ENCODE assay signal across 8 cellular contexts in genomic region chr14:59161571-59162175, GRCh38. TPM values are rescaled to one million over a fixed set of nuclear protein-coding genes. Genes with fewer than 3 reads are reported as not detected.
DNase-seq lines count a peak whose midpoint lies in the region; ATAC-seq and TF ChIP-seq lines count a peak whose summit lies in the region.

No MANE protein-coding gene starts in this region.

- CTCF ChIA-PET in activated CD4-positive, alpha-beta T cell treated with anti-CD3 and anti-CD28 coated beads for 36 hours (lab: Charles Lee) = interaction anchor here (0.6 to 1.3 kb wide), 4 partner anchors 25 to 282 kb away, joined by 3 to 4 read pairs (median 3); no protein-coding TSS in a partner anchor

- H3K4me1 Mint-ChIP-seq in activated CD4-positive, alpha-beta T cell treated with anti-CD3 and anti-CD28 coated beads for 36 hours = peaks cover 10% of the 10 kb centered on the region
- peaks cover 2% of the 10 kb centered on the region for H3K4me1 Mint-ChIP-seq in activated CD4-positive, alpha-beta T cell treated with anti-CD3 and anti-CD28 coated beads, Interleukin-2, amount 10 ng/mL, durations not matched to agents 24 days and 14 days
- H3K4me1 Mint-ChIP-seq in chondrocyte (ENCODE audit: low read depth) = peaks cover 27% of the 10 kb centered on the region

- no peak for TF ChIP-seq CTCF in chondrocyte (IDR thresholded peaks at IDR 0.05)

- ATAC-seq in activated CD4-positive, alpha-beta T cell treated with anti-CD3 and anti-CD28 coated beads for 36 hours = peak; percentile 87

- no peaks in the 10 kb centered on the region for H3K9me3 ChIP-seq in muscle layer of duodenum (ENCODE audit: control insufficient read depth in 1 of 2, low read length in 2 of 2)

- H3K27me3 ChIP-seq in muscle layer of duodenum (ENCODE audit: low read depth, low read length) = no peaks in the 10 kb centered on the region

- H3K27me3 Mint-ChIP-seq in activated CD4-positive, alpha-beta T cell treated with anti-CD3 and anti-CD28 coated beads for 36 hours = peaks cover 5% of the 10 kb centered on the region
- H3K27me3 Mint-ChIP-seq in activated CD4-positive, alpha-beta T cell treated with anti-CD3 and anti-CD28 coated beads, Interleukin-2, amount 10 ng/mL, durations not matched to agents 24 days and 14 days = peaks cover 24% of the 10 kb centered on the region
- H3K27me3 Mint-ChIP-seq in chondrocyte (ENCODE audit: low read depth) = no peaks in the 10 kb centered on the region

- DNase-seq in activated CD4-positive, alpha-beta T cell treated with anti-CD3 and anti-CD28 coated beads for 36 hours = peak; percentile 42
- no peak for DNase-seq in activated CD4-positive, alpha-beta T cell treated with anti-CD3 and anti-CD28 coated beads, Interleukin-2, amount 10 ng/mL, durations not matched to agents 24 days and 14 days
- peak; percentile 20 for DNase-seq in Jurkat, Clone E6-1 (ENCODE audit: low read depth, low spot score)
- DNase-seq in chondrocyte (ENCODE audit: low spot score) (no peak), SHP77 treated with DMSO at 0.1 percent for 48 hours (lab: John Stamatoyannopoulos, UW) (no peak), hippocampal formation (lab: John Stamatoyannopoulos, UW) (no peak)
- DNase-seq in effector CD4-positive, alpha-beta T cell = no peak

- H3K27ac Mint-ChIP-seq in activated CD4-positive, alpha-beta T cell treated with anti-CD3 and anti-CD28 coated beads for 36 hours = no peak overlapping the region
- no peak overlapping the region for H3K27ac Mint-ChIP-seq in activated CD4-positive, alpha-beta T cell treated with anti-CD3 and anti-CD28 coated beads, Interleukin-2, amount 10 ng/mL, durations not matched to agents 24 days and 14 days
- H3K27ac Mint-ChIP-seq in chondrocyte (ENCODE audit: unreplicated experiment) = peak overlapping the region; percentile 90

- H3K9me3 Mint-ChIP-seq in activated CD4-positive, alpha-beta T cell treated with anti-CD3 and anti-CD28 coated beads for 36 hours (ENCODE audit: low read depth) = peaks cover 3% of the 10 kb centered on the region
- peaks cover 3% of the 10 kb centered on the region for H3K9me3 Mint-ChIP-seq in activated CD4-positive, alpha-beta T cell treated with anti-CD3 and anti-CD28 coated beads, Interleukin-2, amount 10 ng/mL, durations not matched to agents 24 days and 14 days
- H3K9me3 Mint-ChIP-seq in chondrocyte (ENCODE audit: low read depth) = no peaks in the 10 kb centered on the region

- POLR2A ChIA-PET in activated CD4-positive, alpha-beta T cell treated with anti-CD3 and anti-CD28 coated beads for 36 hours (lab: Charles Lee) = no interaction called here

- H3K4me3 Mint-ChIP-seq in activated CD4-positive, alpha-beta T cell treated with anti-CD3 and anti-CD28 coated beads for 36 hours = no peak overlapping the region
- no peak overlapping the region for H3K4me3 Mint-ChIP-seq in activated CD4-positive, alpha-beta T cell treated with anti-CD3 and anti-CD28 coated beads, Interleukin-2, amount 10 ng/mL, durations not matched to agents 24 days and 14 days
- peak overlapping the region; percentile 31 for H3K4me3 Mint-ChIP-seq in chondrocyte (ENCODE audit: unreplicated experiment)

- no peak overlapping the region for H3K4me3 ChIP-seq in Jurkat, Clone E6-1 (ENCODE audit: low read length)
- peak overlapping the region in 1 of 2 donors; percentile 8 for H3K4me3 ChIP-seq in muscle layer of duodenum (ENCODE audit: low read depth in 1 of 2, low read length in 2 of 2)

- intact Hi-C loops in activated CD4-positive, alpha-beta T cell treated with anti-CD3 and anti-CD28 coated beads for 36 hours (cut with DNase I, micrococcal nuclease) = no loop called here
- intact Hi-C loops in activated CD4-positive, alpha-beta T cell treated with anti-CD3 and anti-CD28 coated beads, Interleukin-2, amount 10 ng/mL, durations not matched to agents 24 days and 14 days (cut with micrococcal nuclease) = no loop called here

- H3K27ac ChIP-seq in muscle layer of duodenum (ENCODE audit: low read length) = peak overlapping the region; percentile 3

- H3K36me3 ChIP-seq in muscle layer of duodenum (ENCODE audit: control insufficient read depth in 1 of 2, insufficient read depth in 2 of 2, low read length in 2 of 2) = no peaks in the 10 kb centered on the region

- peaks cover 0 to 6% of the 10 kb centered on the region in 2 donors for H3K4me1 ChIP-seq in muscle layer of duodenum (ENCODE audit: control insufficient read depth in 1 of 2, insufficient read depth in 2 of 2, low read length in 2 of 2)

- H3K36me3 Mint-ChIP-seq in activated CD4-positive, alpha-beta T cell treated with anti-CD3 and anti-CD28 coated beads for 36 hours (ENCODE audit: low read depth) = no peaks in the 10 kb centered on the region
- no peaks in the 10 kb centered on the region for H3K36me3 Mint-ChIP-seq in activated CD4-positive, alpha-beta T cell treated with anti-CD3 and anti-CD28 coated beads, Interleukin-2, amount 10 ng/mL, durations not matched to agents 24 days and 14 days (ENCODE audit: low read depth)
- H3K36me3 Mint-ChIP-seq in chondrocyte (ENCODE audit: low read depth) = no peaks in the 10 kb centered on the region

RNA-seq across cellular contexts. Expression of gene DAAM1, which starts 26.8 kb away (rescaled TPM):
- total RNA-seq in activated CD4-positive, alpha-beta T cell treated with anti-CD3 and anti-CD28 coated beads for 36 hours = 10 to 100 TPM; 11.3 to 11.7 TPM
- total RNA-seq in activated CD4-positive, alpha-beta T cell treated with anti-CD3 and anti-CD28 coated beads, Interleukin-2, amount 10 ng/mL, durations not matched to agents 24 days and 14 days = 4.2 and 7.2 TPM in 2 replicates
- polyA plus RNA-seq in Jurkat, Clone E6-1 (2012; ENCODE audit: insufficient read depth, insufficient read length) = 12.0 TPM
- total RNA-seq in chondrocyte = 24.1 to 40.7 TPM (median 25.1 TPM) in 3 replicates

Comparison
In these comparisons a context has a peak if more than half of its experiments do, and no peak if none do; other contexts are left out.
1. DNase-seq: peak in activated CD4-positive, alpha-beta T cell treated with anti-CD3 and anti-CD28 coated beads for 36 hours (single experiment) and Jurkat, Clone E6-1 (single experiment); none in activated CD4-positive, alpha-beta T cell treated with anti-CD3 and anti-CD28 coated beads, Interleukin-2, amount 10 ng/mL, durations not matched to agents 24 days and 14 days (single experiment), chondrocyte (single experiment), SHP77 treated with DMSO at 0.1 percent for 48 hours (single experiment), hippocampal formation (0 of 2) and effector CD4-positive, alpha-beta T cell (single experiment).